ENCODE assay signal across 9 cellular contexts in genomic region chr2:16653799-16654198, GRCh38. TPM values are rescaled to one million over a fixed set of nuclear protein-coding genes. Genes with fewer than 3 reads are reported as not detected.
DNase-seq lines count a peak whose midpoint lies in the region; ATAC-seq and TF ChIP-seq lines count a peak whose summit lies in the region.
"Had no signal": no experiment of that assay in that cellular context is flagged by ENCODE, and none has a peak within 500 bp of the region (broad histone marks: within the 10 kb centered on the region; RNA-seq: fewer than 3 reads in every experiment).

No MANE protein-coding gene starts in this region.

- H3K36me3 ChIP-seq in CD8-positive, alpha-beta T cell (ENCODE audit: insufficient read depth, low read length): no peaks in the 10 kb centered on the region

- CTCF ChIA-PET in GM10248 (lab: Yijun Ruan, JAX): interaction anchor here (0.9 to 6.6 kb wide), 8 partner anchors 9 to 103 kb away, joined by 3 to 42 read pairs (median 10); partner anchors contain the start of gene CYRIA
- CTCF ChIA-PET in CD8-positive, alpha-beta T cell (lab: Charles Lee): interaction anchor here (1.2 to 1.4 kb wide), 2 partner anchors 8 to 45 kb away, joined by 3 to 6 read pairs; no protein-coding TSS in a partner anchor

- no peaks in the 10 kb centered on the region for H3K27me3 ChIP-seq in CD8-positive, alpha-beta T cell (ENCODE audit: insufficient read depth, low read length)

- no peak overlapping the region for H3K27ac Mint-ChIP-seq in chondrocyte (ENCODE audit: unreplicated experiment)
- no peak overlapping the region for H3K27ac Mint-ChIP-seq in CD8-positive, alpha-beta T cell

- no peak overlapping the region for H3K27ac ChIP-seq in CD8-positive, alpha-beta T cell (ENCODE audit: low read depth, low read length)

- peaks cover 4% of the 10 kb centered on the region for H3K27me3 Mint-ChIP-seq in chondrocyte (ENCODE audit: low read depth)
- peaks cover 4% of the 10 kb centered on the region for H3K27me3 Mint-ChIP-seq in CD8-positive, alpha-beta T cell (ENCODE audit: low read depth)

- intact Hi-C loops in CD8-positive, alpha-beta T cell (cut with DNase I, micrococcal nuclease): no loop called here

- no peaks in the 10 kb centered on the region for H3K9me3 ChIP-seq in CD8-positive, alpha-beta T cell (ENCODE audit: low read length)

- H3K36me3 Mint-ChIP-seq in chondrocyte (ENCODE audit: low read depth): no peaks in the 10 kb centered on the region
- no peaks in the 10 kb centered on the region for H3K36me3 Mint-ChIP-seq in CD8-positive, alpha-beta T cell

- peak; percentile 37 for ATAC-seq in GM21423 (IDR thresholded peaks at IDR 0.05; ENCODE audit: unreplicated experiment)
- ATAC-seq in HG03575 (IDR thresholded peaks at IDR 0.05; ENCODE audit: extremely low read depth, insufficient number of reproducible peaks, low FRiP score, unreplicated experiment): peak; percentile 27
- ATAC-seq in CD8-positive, alpha-beta T cell: no peak

- H3K9me3 Mint-ChIP-seq in chondrocyte (ENCODE audit: low read depth): no peaks in the 10 kb centered on the region
- no peaks in the 10 kb centered on the region for H3K9me3 Mint-ChIP-seq in CD8-positive, alpha-beta T cell

- peaks cover 36% of the 10 kb centered on the region for H3K4me1 Mint-ChIP-seq in chondrocyte (ENCODE audit: low read depth)
- H3K4me1 Mint-ChIP-seq in CD8-positive, alpha-beta T cell (ENCODE audit: low read depth): peaks cover 11% of the 10 kb centered on the region

- H3K4me3 Mint-ChIP-seq in chondrocyte (ENCODE audit: unreplicated experiment): no peak overlapping the region
- H3K4me3 Mint-ChIP-seq in CD8-positive, alpha-beta T cell: no peak overlapping the region

- no peak for TF ChIP-seq CTCF in GM10248 (IDR thresholded peaks at IDR 0.05; ENCODE audit: control extremely low read depth, extremely low read depth, low read depth, missing control alignments)
- TF ChIP-seq CTCF in chondrocyte (IDR thresholded peaks at IDR 0.05): no peak
- no peak for TF ChIP-seq CTCF in CD8-positive, alpha-beta T cell (IDR thresholded peaks at IDR 0.05)

- H3K4me3 ChIP-seq in CD8-positive, alpha-beta T cell (ENCODE audit: low read depth, low read length): no peak overlapping the region

- no peaks in the 10 kb centered on the region for H3K4me1 ChIP-seq in CD8-positive, alpha-beta T cell (ENCODE audit: insufficient read depth, low read length)

- DNase-seq in GM10248 (ENCODE audit: extremely low spot score) (peak; percentile 43), left kidney (ENCODE audit: low read depth, low spot score) (peak; percentile 42), NCI-H510A (lab: John Stamatoyannopoulos, UW) (no peak), chondrocyte (ENCODE audit: low spot score) (no peak), NCI-H82 treated with DMSO at 0.1 percent for 48 hours (lab: John Stamatoyannopoulos, UW; ENCODE audit: unreplicated experiment) (no peak)
- DNase-seq in CD8-positive, alpha-beta T cell: no peak
- DNase-seq: activated gamma-delta T cell had no signal

- POLR2A ChIA-PET in GM10248 (lab: Yijun Ruan, JAX): no interaction called here
- POLR2A ChIA-PET in CD8-positive, alpha-beta T cell (lab: Charles Lee): no interaction called here

RNA-seq across cellular contexts. Expression of gene CYRIA, which starts 11.8 kb away (rescaled TPM):
- 2.0 to 2.1 TPM in 2 of 3 replicates, not detected in the other for total RNA-seq in chondrocyte
- total RNA-seq in CD8-positive, alpha-beta T cell: 1 to 10 TPM; 2.0 to 2.6 TPM

Comparison
In these comparisons a context has a peak if more than half of its experiments do, and no peak if none do; other contexts are left out.
1. DNase-seq: peak in GM10248 (single experiment) and left kidney (single experiment); none in NCI-H510A (single experiment), chondrocyte (single experiment), CD8-positive, alpha-beta T cell (0 of 7) and NCI-H82 treated with DMSO at 0.1 percent for 48 hours (single experiment).